20 cellular contexts compared by ENCODE assay signal in the genomic region with DNA sequence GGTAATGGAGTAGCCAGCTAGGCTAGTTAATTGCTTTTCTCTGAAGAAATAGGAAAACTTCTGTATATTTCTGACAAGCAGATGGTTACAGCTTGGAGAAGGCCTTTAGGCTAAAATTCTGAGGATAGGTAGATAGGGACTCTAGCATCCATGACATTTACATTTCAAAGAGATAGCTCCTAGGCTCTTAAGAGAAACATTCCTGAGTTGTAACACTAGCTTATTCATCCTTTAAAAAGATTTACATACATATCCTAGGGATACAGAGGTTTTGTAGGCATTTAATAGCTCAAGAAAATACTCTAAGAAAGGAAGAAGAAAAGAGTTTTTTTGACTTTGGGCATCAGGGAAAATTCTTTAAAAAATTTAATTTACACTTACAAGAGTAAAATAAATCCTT.
"Had no signal": no experiment of that assay in that cellular context is flagged by ENCODE, and none has a peak within 500 bp of the region (broad histone marks: within the 10 kb centered on the region; RNA-seq: fewer than 3 reads in every experiment).

No MANE protein-coding gene starts in this region.

- H3K4me1 ChIP-seq: Peyer's patch, SJCRH30 had no signal

- H3K4me2 ChIP-seq: PC-9 had no signal

- H3K4me3 ChIP-seq: PC-9, Peyer's patch, SJCRH30 had no signal

- H3K36me3 ChIP-seq: Peyer's patch, SJCRH30 had no signal

- DNase-seq: KBM-7, MM.1S, NCI-H1092 treated with DMSO at 0.1 percent for 48 hours, NCI-H1436, NCI-H187, NCI-H2029, NCI-H2081 treated with DMSO at 0.1 percent for 48 hours, NCI-H2171, NCI-H226, NCI-H446, NCI-H510A, NCI-H524 treated with DMSO at 0.1 percent for 48 hours, NCI-H69, NCI-H774, PC-9, Peyer's patch, SHP77 treated with DMSO at 0.1 percent for 48 hours, SJCRH30 had no signal

- H3K27ac ChIP-seq: PC-9, Peyer's patch, SJCRH30 had no signal

- H3K9me3 ChIP-seq: SJCRH30 had no signal

- H3K27me3 ChIP-seq: Peyer's patch, SJCRH30 had no signal

- ATAC-seq: Right ventricle myocardium inferior, SK-N-SH treated with all-trans-retinoic acid at 6 μM for 48 hours had no signal

- H2AFZ ChIP-seq: PC-9 had no signal
